20 cellular contexts compared by ENCODE assay signal in the genomic region with DNA sequence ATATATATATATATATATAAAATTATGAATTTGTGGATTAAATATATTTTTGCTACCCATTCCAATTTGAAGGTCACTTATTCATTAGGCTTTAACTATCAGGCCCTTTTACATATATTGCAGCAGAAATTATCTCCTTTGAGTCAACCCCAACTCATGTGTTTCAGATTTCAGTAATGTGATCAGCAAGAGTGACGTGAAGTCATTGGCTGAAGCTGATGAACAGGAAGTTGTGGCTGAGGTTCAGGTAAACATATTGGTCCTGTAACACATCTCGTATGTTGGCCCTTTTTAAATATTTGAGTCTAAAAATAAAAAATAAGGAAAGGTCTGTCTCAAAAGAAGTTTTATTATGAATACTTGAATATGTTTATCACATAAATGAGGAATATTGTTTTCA.
"Had no signal": no experiment of that assay in that cellular context is flagged by ENCODE, and none has a peak within 500 bp of the region (broad histone marks: within the 10 kb centered on the region; RNA-seq: fewer than 3 reads in every experiment).

No MANE protein-coding gene starts in this region.

- DNase-seq: activated B cell treated with CpG ODN at 0.5 μM for 24 hours; activated CD4-positive, alpha-beta T cell treated with anti-CD3 and anti-CD28 coated beads, Interleukin-2, amount 10 ng/mL, durations not matched to agents 24 days and 14 days; activated gamma-delta T cell; activated T-cell treated with anti-CD3 and anti-CD28 coated beads, Interleukin-2, amount 50 U/mL, for 48 hours; colonic mucosa; hippocampal formation; left ventricle myocardium inferior; mesenchymal stem cell; nucleus accumbens; stimulated activated CD4-positive, alpha-beta T cell treated with anti-CD3 and anti-CD28 coated beads, Interleukin-15, amount 100 ng/mL, for 24 hours; stimulated activated CD4-positive, alpha-beta T cell treated with anti-CD3 and anti-CD28 coated beads, Interleukin-4, amount 100 ng/mL, for 1 hour; stimulated activated naive CD4-positive, alpha-beta T cell treated with Interleukin-2 at 50 U/mL for 16 hours had no signal

- H3K9me3 ChIP-seq: colonic mucosa, esophagus muscularis mucosa, left ventricle myocardium inferior, right atrium auricular region, suprapubic skin had no signal

- H3K27ac Mint-ChIP-seq: activated B cell treated with CpG ODN at 0.5 μM for 24 hours; activated CD4-positive, alpha-beta T cell treated with anti-CD3 and anti-CD28 coated beads, Interleukin-2, amount 10 ng/mL, durations not matched to agents 24 days and 14 days; activated naive CD4-positive, alpha-beta T cell treated with anti-CD3 and anti-CD28 coated beads, Interleukin-2, amount 50 U/mL, for 72 hours; nephron; progenitor cell of endocrine pancreas; T-helper 1 cell treated with Interleukin-12 subunit alpha and Interleukin-12 subunit beta and Interleukin-4 antibody, amounts not matched to agents 30 μg/mL and 1 μg/mL, for 36 hours; type B pancreatic cell had no signal

- H3K4me1 ChIP-seq: colonic mucosa, right atrium auricular region, suprapubic skin had no signal

- H3K27ac ChIP-seq: colonic mucosa, esophagus muscularis mucosa, left ventricle myocardium inferior, right atrium auricular region, suprapubic skin had no signal

- H3K4me3 Mint-ChIP-seq: activated B cell treated with CpG ODN at 0.5 μM for 24 hours; activated CD4-positive, alpha-beta T cell treated with anti-CD3 and anti-CD28 coated beads, Interleukin-2, amount 10 ng/mL, durations not matched to agents 24 days and 14 days; nephron; T-helper 1 cell treated with Interleukin-12 subunit alpha and Interleukin-12 subunit beta and Interleukin-4 antibody, amounts not matched to agents 30 μg/mL and 1 μg/mL, for 36 hours; type B pancreatic cell had no signal

- ATAC-seq: activated naive CD4-positive, alpha-beta T cell treated with anti-CD3 and anti-CD28 coated beads, Interleukin-2, amount 50 U/mL, for 72 hours had no signal

- H3K27me3 Mint-ChIP-seq: activated B cell treated with CpG ODN at 0.5 μM for 24 hours; activated CD4-positive, alpha-beta T cell treated with anti-CD3 and anti-CD28 coated beads, Interleukin-2, amount 10 ng/mL, durations not matched to agents 24 days and 14 days; progenitor cell of endocrine pancreas; type B pancreatic cell had no signal

- H3K4me1 Mint-ChIP-seq: nephron had no signal

- H3K4me3 ChIP-seq: colonic mucosa, esophagus muscularis mucosa, left ventricle myocardium inferior, right atrium auricular region, suprapubic skin had no signal

- H3K27me3 ChIP-seq: colonic mucosa, esophagus muscularis mucosa, right atrium auricular region, suprapubic skin had no signal

- H3K9me3 Mint-ChIP-seq: activated B cell treated with CpG ODN at 0.5 μM for 24 hours; activated CD4-positive, alpha-beta T cell treated with anti-CD3 and anti-CD28 coated beads, Interleukin-2, amount 10 ng/mL, durations not matched to agents 24 days and 14 days; activated naive CD4-positive, alpha-beta T cell treated with anti-CD3 and anti-CD28 coated beads, Interleukin-2, amount 50 U/mL, for 72 hours; nephron; T-helper 1 cell treated with Interleukin-12 subunit alpha and Interleukin-12 subunit beta and Interleukin-4 antibody, amounts not matched to agents 30 μg/mL and 1 μg/mL, for 36 hours; type B pancreatic cell had no signal
